ENCODE assay signal across 8 cellular contexts in genomic region chr14:99683619-99684355, GRCh38. TPM values are rescaled to one million over a fixed set of nuclear protein-coding genes. Genes with fewer than 3 reads are reported as not detected.
A peak's percentile ranks its signal among the peaks of the same experiment; 100 is the strongest.
DNase-seq lines count a peak whose midpoint lies in the region; ATAC-seq and TF ChIP-seq lines count a peak whose summit lies in the region.

CYP46A1 (plus strand) TSS chr14:99684298; CDS start chr14:99684418, 120 bp downstream.

- no peak for TF ChIP-seq RAD21 in liver (IDR thresholded peaks at IDR 0.05)

- ATAC-seq in GM19395 (IDR thresholded peaks at IDR 0.05; ENCODE audit: unreplicated experiment), result peak; percentile 89
- peak; percentile 69 for ATAC-seq in HG03558 (IDR thresholded peaks at IDR 0.05; ENCODE audit: extremely low read depth, unreplicated experiment)

- under 1% methylated on average over 77 of the region's 77 CpGs for WGBS in liver

- peaks cover 41 to 59% (median 42%) of the 10 kb centered on the region in 3 donors for H3K27me3 Mint-ChIP-seq in CD14-positive monocyte (ENCODE audit: low read depth in 3 of 3)

- peak within 1 kb of the TSS; percentile 88 to 89 for H3K27ac ChIP-seq in liver (ENCODE audit: low read depth in 1 of 2, low read length in 2 of 2)

- H3K9me3 ChIP-seq in liver (ENCODE audit: control insufficient read depth in 4 of 4, low read length in 3 of 4), result no peaks in the 10 kb centered on the region

- no peaks in the 10 kb centered on the region for H3K27me3 ChIP-seq in liver (ENCODE audit: control insufficient read depth in 4 of 4, insufficient read depth in 4 of 4, low read length in 3 of 4)

- H3K36me3 Mint-ChIP-seq in CD14-positive monocyte, result no peaks in the 10 kb centered on the region

- H3K36me3 ChIP-seq in liver (ENCODE audit: control insufficient read depth in 4 of 4, insufficient read depth in 3 of 4, low read depth in 1 of 4, low read length in 3 of 4), result no peaks in the 10 kb centered on the region

- H3K4me1 ChIP-seq in liver (ENCODE audit: control insufficient read depth in 4 of 4, insufficient read depth in 4 of 4, low read length in 3 of 4), result peaks cover 6 to 15% (median 12%) of the 10 kb centered on the region in 4 donors

- H3K4me1 Mint-ChIP-seq in CD14-positive monocyte, result peaks cover 19% of the 10 kb centered on the region

- H3K9me3 Mint-ChIP-seq in CD14-positive monocyte, result peaks cover 4 to 24% (median 7%) of the 10 kb centered on the region in 7 donors

- H3K9ac ChIP-seq in liver (ENCODE audit: low read depth in 1 of 2, low read length in 2 of 2), result peak within 1 kb of the TSS; percentile 37 to 58

- TF ChIP-seq CTCF in CD14-positive monocyte (IDR thresholded peaks at IDR 0.05) (no peak), liver (IDR thresholded peaks at IDR 0.05; ENCODE audit: low read depth, low read length, missing input control) (no peak)

- H3K4me3 ChIP-seq in liver (ENCODE audit: low read depth in 1 of 3, low read length in 3 of 3), result peak within 1 kb of the TSS; percentile 43 to 98 (median 72)

- intact Hi-C loops in CD14-positive monocyte (cut with micrococcal nuclease), result loop anchor here (5.0 to 10.0 kb wide), 3 partner anchors 201 to 511 kb away; partner anchors contain the start of genes CCNK (in 1 of the 2) and SETD3 (in 1 of the 2)

- peak within 1 kb of the TSS; percentile 42 to 94 (median 84) for H3K27ac Mint-ChIP-seq in CD14-positive monocyte

- peak within 1 kb of the TSS; percentile 89 for H3K4me3 Mint-ChIP-seq in CD14-positive monocyte

- DNase-seq in CD14-positive monocyte (ENCODE audit: low spot score) (peak; percentile 99), NCI-H748 (lab: John Stamatoyannopoulos, UW; ENCODE audit: unreplicated experiment) (peak; percentile 99), dermis blood vessel endothelial cell (peak; percentile 100)
- DNase-seq in activated CD4-positive, alpha-beta T cell treated with anti-CD3 and anti-CD28 coated beads, Interleukin-2, amount 50 U/mL, for 24 hours (ENCODE audit: low read depth in 1 of 2, low spot score in 1 of 2), result peak; percentile 97 to 99
- DNase-seq in stimulated activated CD4-positive, alpha-beta T cell treated with anti-CD3 and anti-CD28 coated beads, Interleukin-4, amount 100 ng/mL, for 1 hour, result peak; percentile 100

TF ChIP-seq in liver, 16 proteins besides CTCF, POLR2A, EP300 and RAD21:
- TF ChIP-seq HNF4A (conservative IDR thresholded peaks at IDR 0.05) (peak; percentile 34 to 37), SP1 (IDR thresholded peaks at IDR 0.05) (peak; percentile 75), GABPA (IDR thresholded peaks at IDR 0.05 in 1 of 2, conservative IDR thresholded peaks at IDR 0.05 in 1 of 2) (peak in 1 of 2 donors; percentile 61)
- TF ChIP-seq, protein P1, sequence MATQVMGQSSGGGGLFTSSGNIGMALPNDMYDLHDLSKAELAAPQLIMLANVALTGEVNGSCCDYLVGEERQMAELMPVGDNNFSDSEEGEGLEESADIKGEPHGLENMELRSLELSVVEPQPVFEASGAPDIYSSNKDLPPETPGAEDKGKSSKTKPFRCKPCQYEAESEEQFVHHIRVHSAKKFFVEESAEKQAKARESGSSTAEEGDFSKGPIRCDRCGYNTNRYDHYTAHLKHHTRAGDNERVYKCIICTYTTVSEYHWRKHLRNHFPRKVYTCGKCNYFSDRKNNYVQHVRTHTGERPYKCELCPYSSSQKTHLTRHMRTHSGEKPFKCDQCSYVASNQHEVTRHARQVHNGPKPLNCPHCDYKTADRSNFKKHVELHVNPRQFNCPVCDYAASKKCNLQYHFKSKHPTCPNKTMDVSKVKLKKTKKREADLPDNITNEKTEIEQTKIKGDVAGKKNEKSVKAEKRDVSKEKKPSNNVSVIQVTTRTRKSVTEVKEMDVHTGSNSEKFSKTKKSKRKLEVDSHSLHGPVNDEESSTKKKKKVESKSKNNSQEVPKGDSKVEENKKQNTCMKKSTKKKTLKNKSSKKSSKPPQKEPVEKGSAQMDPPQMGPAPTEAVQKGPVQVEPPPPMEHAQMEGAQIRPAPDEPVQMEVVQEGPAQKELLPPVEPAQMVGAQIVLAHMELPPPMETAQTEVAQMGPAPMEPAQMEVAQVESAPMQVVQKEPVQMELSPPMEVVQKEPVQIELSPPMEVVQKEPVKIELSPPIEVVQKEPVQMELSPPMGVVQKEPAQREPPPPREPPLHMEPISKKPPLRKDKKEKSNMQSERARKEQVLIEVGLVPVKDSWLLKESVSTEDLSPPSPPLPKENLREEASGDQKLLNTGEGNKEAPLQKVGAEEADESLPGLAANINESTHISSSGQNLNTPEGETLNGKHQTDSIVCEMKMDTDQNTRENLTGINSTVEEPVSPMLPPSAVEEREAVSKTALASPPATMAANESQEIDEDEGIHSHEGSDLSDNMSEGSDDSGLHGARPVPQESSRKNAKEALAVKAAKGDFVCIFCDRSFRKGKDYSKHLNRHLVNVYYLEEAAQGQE (IDR thresholded peaks at IDR 0.05), result no peak

RNA-seq across cellular contexts. Expression of gene CYP46A1, which starts in this region (rescaled TPM):
- polyA plus RNA-seq in CD14-positive monocyte (not detected), liver (under 1 TPM; 0.43 to 0.53 TPM)
- total RNA-seq in dermis blood vessel endothelial cell (under 0.01 and 0.14 TPM in 2 replicates), liver (under 1 TPM; 0.14 to 0.92 TPM)

Comparison
In these comparisons a context has a peak if more than half of its experiments do, and no peak if none do; other contexts are left out.
1. Peak in every context shown above with its lines: DNase-seq, ATAC-seq, H3K4me3 ChIP-seq and H3K27ac ChIP-seq.
2. Peak in DNase-seq in CD14-positive monocyte; RNA of the gene not detected or under 1 TPM.
3. Peak in DNase-seq in dermis blood vessel endothelial cell; RNA of the gene not detected or under 1 TPM.